Comparison of ENCODE assay signal across 8 cellular contexts in the genomic region with DNA sequence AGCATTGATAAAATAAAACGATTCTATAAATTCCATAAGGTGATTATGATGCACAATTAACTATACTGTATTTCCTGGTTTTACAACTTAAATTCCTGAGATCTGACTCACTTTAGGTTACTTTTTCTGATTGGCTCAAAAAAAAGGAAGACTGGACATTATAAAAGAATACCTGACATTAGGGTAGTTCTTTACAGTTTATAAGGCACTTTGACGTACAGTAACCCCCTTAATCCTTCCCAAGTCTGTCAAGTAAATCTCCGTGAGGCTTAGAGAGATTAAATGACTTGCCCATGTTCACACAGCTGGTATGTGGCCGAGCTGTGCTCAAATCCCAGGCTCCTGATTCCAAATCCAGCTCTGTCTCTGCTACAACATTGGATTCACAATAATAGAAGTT. TPM values are rescaled to one million over a fixed set of nuclear protein-coding genes. Genes with fewer than 3 reads are reported as not detected.
DNase-seq lines count a peak whose midpoint lies in the region; ATAC-seq, FAIRE-seq and TF ChIP-seq lines count a peak whose summit lies in the region.

No MANE protein-coding gene starts in this region.

- H3K36me3 ChIP-seq in esophagus muscularis mucosa = no peaks in the 10 kb centered on the region

- TF ChIP-seq CTCF in GM12865 (IDR thresholded peaks at IDR 0.05; ENCODE audit: insufficient read depth, low read depth, low read length, missing control alignments) = no peak
- no peak for TF ChIP-seq CTCF in esophagus muscularis mucosa (IDR thresholded peaks at IDR 0.05)
- TF ChIP-seq CTCF in retinal pigment epithelial cell (conservative IDR thresholded peaks at IDR 0.05; ENCODE audit: low read depth, low read length) = no peak

- H3K4me3 ChIP-seq in GM12865 (ENCODE audit: low read depth, low read length) (peak overlapping the region; percentile 66), esophagus muscularis mucosa (peak overlapping the region; percentile 79 to 95 (median 86)), retinal pigment epithelial cell (ENCODE audit: low read length) (peak overlapping the region; percentile 80)

- intact Hi-C loops in esophagus muscularis mucosa (cut with DNase I) = loop anchor here (10.0 kb wide), 1 partner anchor 50 kb away; a partner anchor contains a TSS

- no peak for TF ChIP-seq POLR2A in esophagus muscularis mucosa (IDR thresholded peaks at IDR 0.05; ENCODE audit: low read depth)

- in situ Hi-C loops in KBM-7 (cut with MboI; ENCODE audit: low pct_unique_long_range_greater_than_20kb, low sequenced_read_pairs) = no loop called here

- ATAC-seq in HG02759 (IDR thresholded peaks at IDR 0.05; ENCODE audit: unreplicated experiment) = no peak

- H3K4me1 ChIP-seq in esophagus muscularis mucosa = peaks cover 20 to 35% (median 32%) of the 10 kb centered on the region in 4 donors

- 64% methylated on average over 4 of the region's 4 CpGs for WGBS in esophagus muscularis mucosa

- no peaks in the 10 kb centered on the region for H3K27me3 ChIP-seq in esophagus muscularis mucosa

- H3K27ac ChIP-seq in esophagus muscularis mucosa (replicated peaks in 1 of 4) = peak overlapping the region; percentile 93 to 100 (median 98)

- DNase-seq in GM12865 (ENCODE audit: low read depth) (no peak), RCC 7860 (ENCODE audit: low spot score) (peak; percentile 39), esophagus muscularis mucosa (ENCODE audit: extremely low spot score) (no peak), retinal pigment epithelial cell (ENCODE audit: low read depth) (peak; percentile 93), T-helper 9 cell (no peak), NCI-H2029 (lab: John Stamatoyannopoulos, UW) (no peak), KBM-7 (no peak)

- no peak for TF ChIP-seq EP300 in esophagus muscularis mucosa (IDR thresholded peaks at IDR 0.05)

- peak; percentile 59 for FAIRE-seq in RCC 7860 (lab: Jason Lieb, UNC)

- no peaks in the 10 kb centered on the region for H3K9me3 ChIP-seq in esophagus muscularis mucosa

RNA-seq across cellular contexts. Expression of a gene that starts 1.0 kb away (rescaled TPM):
- 10 to 100 TPM; 69.1 to 88.5 (median 76.3) TPM for total RNA-seq in esophagus muscularis mucosa

RNA-seq across cellular contexts. Expression of a gene that starts 52.9 kb away (rescaled TPM):
- 10 to 100 TPM; 14.1 to 19.9 (median 18.4) TPM for total RNA-seq in esophagus muscularis mucosa

Comparison
In these comparisons a context has a peak if more than half of its experiments do, and no peak if none do; other contexts are left out.
1. DNase-seq: peak in RCC 7860 (single experiment) and retinal pigment epithelial cell (single experiment); none in GM12865 (single experiment), esophagus muscularis mucosa (single experiment), T-helper 9 cell (single experiment), NCI-H2029 (single experiment) and KBM-7 (single experiment).
2. Peak in every context shown above with its lines, with median percentiles within 50 percentile points of each other: H3K4me3 ChIP-seq.